ENCODE assay signal across 8 cellular contexts in genomic region chr17:31388770-31389672, GRCh38. TPM values are rescaled to one million over a fixed set of nuclear protein-coding genes. Genes with fewer than 3 reads are reported as not detected.
A peak's percentile ranks its signal among the peaks of the same experiment; 100 is the strongest.
DNase-seq lines count a peak whose midpoint lies in the region; ATAC-seq, FAIRE-seq and TF ChIP-seq lines count a peak whose summit lies in the region.

No MANE protein-coding gene starts in this region.

- DNase-seq in AG04450 (ENCODE audit: low read depth, low spot score) (no peak), GM13976 (ENCODE audit: low spot score) (peak; percentile 76), RWPE2 (ENCODE audit: low spot score) (no peak), astrocyte (ENCODE audit: low read depth) (no peak), iPS-NIHi11 (ENCODE audit: low spot score) (peak; percentile 88), NCI-H2196 treated with DMSO at 0.1 percent for 48 hours (lab: John Stamatoyannopoulos, UW; ENCODE audit: unreplicated experiment) (no peak)
- DNase-seq in stimulated activated CD8-positive, alpha-beta memory T cell treated with anti-CD3 and anti-CD28 coated beads, Interleukin-4, amount 100 ng/mL, for 24 hours (ENCODE audit: low read depth), result peak; percentile 36

- H2AFZ ChIP-seq in astrocyte (ENCODE audit: low read depth, low read length), result no peak overlapping the region

- H3K27ac Mint-ChIP-seq in astrocyte (ENCODE audit: unreplicated experiment), result no peak overlapping the region

- H3K4me3 ChIP-seq in AG04450 (ENCODE audit: low read depth, low read length), result no peak overlapping the region
- no peak overlapping the region for H3K4me3 ChIP-seq in RWPE2 (ENCODE audit: severe bottlenecking)
- H3K4me3 ChIP-seq in astrocyte (ENCODE audit: insufficient read depth, low read depth, low read length), result no peak overlapping the region

- TF ChIP-seq CTCF in AG04450 (IDR thresholded peaks at IDR 0.05; ENCODE audit: low read depth, low read length), result peak; percentile 73
- TF ChIP-seq CTCF in GM13976 (IDR thresholded peaks at IDR 0.05; ENCODE audit: borderline replicate concordance, control extremely low read depth, extremely low read depth, insufficient read depth, missing control alignments), result peak; percentile 62
- TF ChIP-seq CTCF in RWPE2 (IDR thresholded peaks at IDR 0.05; ENCODE audit: poor library complexity, severe bottlenecking), result peak; percentile 68
- peak; percentile 60 for TF ChIP-seq CTCF in astrocyte (IDR thresholded peaks at IDR 0.05; ENCODE audit: insufficient read depth, low read depth, low read length)

- no peak overlapping the region for H3K4me2 ChIP-seq in astrocyte (ENCODE audit: low read length)

- ATAC-seq in RWPE2 (ENCODE audit: low read depth) (no peak), GM18502 (IDR thresholded peaks at IDR 0.05; ENCODE audit: poor library complexity, unreplicated experiment) (no peak)

- no peak for FAIRE-seq in astrocyte (lab: Jason Lieb, UNC)

- H3K4me1 ChIP-seq in RWPE2 (ENCODE audit: insufficient read depth, poor library complexity, severe bottlenecking) (no peaks in the 10 kb centered on the region), astrocyte (ENCODE audit: insufficient read depth, low read length) (no peaks in the 10 kb centered on the region)

- peaks cover 33% of the 10 kb centered on the region for H3K27me3 Mint-ChIP-seq in astrocyte (ENCODE audit: low read depth, unreplicated experiment)

- CTCF ChIA-PET in AG04450 (lab: Charles Lee), result interaction anchor here (0.8 to 1.4 kb wide), 9 partner anchors 15 to 454 kb away, joined by 3 to 5 read pairs (median 4); no protein-coding TSS in a partner anchor

- no peaks in the 10 kb centered on the region for H3K9me3 Mint-ChIP-seq in astrocyte (ENCODE audit: unreplicated experiment)

- H3K9me3 ChIP-seq in AG04450 (ENCODE audit: control insufficient read depth, insufficient read depth, low read length) (no peaks in the 10 kb centered on the region), RWPE2 (ENCODE audit: severe bottlenecking) (no peaks in the 10 kb centered on the region), astrocyte (ENCODE audit: insufficient read depth, low read depth, low read length) (no peaks in the 10 kb centered on the region)

- no peaks in the 10 kb centered on the region for H3K79me2 ChIP-seq in astrocyte (ENCODE audit: insufficient read depth, low read length)

- no peaks in the 10 kb centered on the region for H3K4me1 Mint-ChIP-seq in astrocyte (ENCODE audit: low read depth, unreplicated experiment)

- H4K20me1 ChIP-seq in astrocyte (ENCODE audit: insufficient read depth, low read length), result peaks cover 5% of the 10 kb centered on the region

- H3K36me3 ChIP-seq in RWPE2 (ENCODE audit: low read depth) (no peaks in the 10 kb centered on the region), astrocyte (ENCODE audit: insufficient read depth, low read length) (no peaks in the 10 kb centered on the region)

- peaks cover 4% of the 10 kb centered on the region for H3K36me3 Mint-ChIP-seq in astrocyte (ENCODE audit: low read depth, unreplicated experiment)

- H3K27me3 ChIP-seq in AG04450 (ENCODE audit: control insufficient read depth, insufficient read depth, low read length) (peaks cover 31% of the 10 kb centered on the region), RWPE2 (ENCODE audit: insufficient read depth, poor library complexity, severe bottlenecking) (peaks cover 26% of the 10 kb centered on the region), astrocyte (ENCODE audit: insufficient read depth, low read length) (peaks cover 11% of the 10 kb centered on the region)

- POLR2A ChIA-PET in AG04450 (lab: Yijun Ruan, JAX), result no interaction called here

- no peak overlapping the region for H3K9ac ChIP-seq in astrocyte (ENCODE audit: low read length)

- H3K27ac ChIP-seq in AG04450 (ENCODE audit: low read depth, low read length) (no peak overlapping the region), RWPE2 (ENCODE audit: poor library complexity, severe bottlenecking) (no peak overlapping the region), astrocyte (ENCODE audit: low read depth, low read length) (no peak overlapping the region)

- no peak overlapping the region for H3K4me3 Mint-ChIP-seq in astrocyte (ENCODE audit: unreplicated experiment)

- in situ Hi-C loops in GM13976 (cut with MboI; ENCODE audit: low sequenced_read_pairs, unreplicated experiment), result no loop called here

RNA-seq across cellular contexts. Expression of gene RAB11FIP4, which starts 2.5 kb away (rescaled TPM):
- polyA plus RNA-seq in AG04450 (2011; rRNA removed), result 0.32 and 0.58 TPM in 2 replicates
- 0.30 and 2.2 TPM in 2 replicates for polyA minus RNA-seq in AG04450 (2011; rRNA and poly(A)+ RNA removed)
- 1.9 and 4.4 TPM in 2 replicates for total RNA-seq in astrocyte

Comparison
In these comparisons a context has a peak if more than half of its experiments do, and no peak if none do; other contexts are left out.
1. DNase-seq: peak in GM13976 (single experiment), iPS-NIHi11 (single experiment) and stimulated activated CD8-positive, alpha-beta memory T cell treated with anti-CD3 and anti-CD28 coated beads, Interleukin-4, amount 100 ng/mL, for 24 hours (single experiment); none in AG04450 (single experiment), RWPE2 (single experiment), astrocyte (single experiment) and NCI-H2196 treated with DMSO at 0.1 percent for 48 hours (single experiment).
2. Peak in every context shown above with its lines, with median percentiles within 50 percentile points of each other: CTCF ChIP-seq.